Comparison of ENCODE assay signal across 28 cellular contexts in genomic region chr12:114750905-114751304, GRCh38.
"Had no signal": no experiment of that assay in that cellular context is flagged by ENCODE, and none has a peak within 500 bp of the region (broad histone marks: within the 10 kb centered on the region; RNA-seq: fewer than 3 reads in every experiment).

No MANE protein-coding gene starts in this region.

- H3K27ac ChIP-seq: brain microvascular endothelial cell, SJSA1, VCaP had no signal

- H3K36me3 ChIP-seq: brain microvascular endothelial cell, cardiac muscle cell, SJSA1 had no signal

- H3K9me3 ChIP-seq: SJSA1 had no signal

- DNase-seq: activated CD4-positive, alpha-beta T cell treated with anti-CD3 and anti-CD28 coated beads for 36 hours; activated CD4-positive, alpha-beta T cell treated with anti-CD3 and anti-CD28 coated beads, Interleukin-2, amount 50 U/mL, for 1 hour; activated CD4-positive, CD25-positive, alpha-beta regulatory T cell; activated CD8-positive, alpha-beta memory T cell treated with anti-CD3 and anti-CD28 coated beads, Interleukin-2, amount 50 U/mL, for 4 hours; activated CD8-positive, alpha-beta T cell treated with anti-CD3 and anti-CD28 coated beads for 36 hours; activated gamma-delta T cell treated with Interleukin-2 at 50 U/mL for 16 hours; activated naive CD4-positive, alpha-beta T cell treated with anti-CD3 and anti-CD28 coated beads, Interleukin-2, amount 10 ng/mL, durations not matched to agents 7 days and 5 days; activated naive CD8-positive, alpha-beta T cell treated with anti-CD3 and anti-CD28 coated beads for 36 hours; activated T-cell treated with anti-CD3 and anti-CD28 coated beads, Interleukin-2, amount 50 U/mL, for 72 hours; brain microvascular endothelial cell; KG1; NCI-H1048; NCI-H146; NCI-H1930; NCI-H2107; NCI-H510A treated with DMSO at 0.1 percent for 48 hours; NCI-H69; NK-92 treated with Interleukin-12 subunit alpha and Interleukin-12 subunit beta, amount 100 ng/mL, for 24 hours; OCI-M1; RPMI8226; SHP77; T-cell; T-helper 2 cell; T1000 had no signal

- H3K4me3 ChIP-seq: cardiac muscle cell, SJSA1 had no signal

- ATAC-seq: activated CD4-positive, alpha-beta T cell treated with anti-CD3 and anti-CD28 coated beads for 36 hours; activated CD8-positive, alpha-beta T cell treated with anti-CD3 and anti-CD28 coated beads for 36 hours; activated T-cell treated with anti-CD3 and anti-CD28 coated beads, Interleukin-2, amount 50 U/mL, for 72 hours; Panc1; T-cell had no signal

- H3K27me3 ChIP-seq: brain microvascular endothelial cell, cardiac muscle cell, SJSA1 had no signal
